17 cellular contexts compared by ENCODE assay signal in the genomic region with DNA sequence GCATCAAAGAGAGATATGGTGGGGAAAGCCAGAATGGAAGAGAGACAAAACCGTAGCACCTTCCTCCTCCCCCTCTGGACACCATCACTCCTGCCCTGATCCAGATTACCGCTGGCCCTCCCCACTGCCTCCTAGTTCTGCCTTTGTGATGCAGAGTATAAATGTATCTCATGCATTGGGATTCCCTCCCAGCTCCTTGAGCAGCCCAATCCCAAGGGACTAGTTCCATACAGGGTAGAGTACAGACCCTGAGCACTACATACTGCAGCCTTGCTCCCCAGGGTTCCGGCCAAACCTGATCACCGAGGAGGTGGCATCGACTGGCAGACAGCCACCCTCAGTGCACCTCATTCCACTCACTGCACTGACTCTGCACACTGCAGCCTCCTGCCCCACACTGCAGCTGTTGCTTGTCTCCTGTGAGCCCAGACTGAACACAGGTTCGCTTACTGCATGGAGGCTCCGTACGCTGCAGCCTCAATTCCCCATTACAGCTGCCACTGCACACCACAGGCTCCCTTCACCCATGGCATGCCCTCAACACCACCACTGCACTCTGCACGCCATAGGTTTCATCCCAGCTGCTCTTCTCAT. TPM values are rescaled to one million over a fixed set of nuclear protein-coding genes. Genes with fewer than 3 reads are reported as not detected.
DNase-seq lines count a peak whose midpoint lies in the region; ATAC-seq lines count a peak whose summit lies in the region.
"Had no signal": no experiment of that assay in that cellular context is flagged by ENCODE, and none has a peak within 500 bp of the region (broad histone marks: within the 10 kb centered on the region; RNA-seq: fewer than 3 reads in every experiment).

No MANE protein-coding gene starts in this region.

- H3K27ac ChIP-seq in stomach smooth muscle (ENCODE audit: low read length): peak overlapping the region; percentile 18
- H3K27ac ChIP-seq: cardiac muscle cell had no signal

- H3K9me3 ChIP-seq in stomach smooth muscle (ENCODE audit: control insufficient read depth in 2 of 2, low read length in 2 of 2): no peaks in the 10 kb centered on the region
- H3K9me3 ChIP-seq: SK-N-SH had no signal

- H3K4me3 ChIP-seq in stomach smooth muscle (ENCODE audit: low read length in 2 of 2): no peak overlapping the region
- H3K4me3 ChIP-seq: cardiac muscle cell had no signal

- peak overlapping the region; percentile 32 for H3K4me3 Mint-ChIP-seq in activated naive CD8-positive, alpha-beta T cell
- no peak overlapping the region for H3K4me3 Mint-ChIP-seq in activated naive CD8-positive, alpha-beta T cell treated with anti-CD3 and anti-CD28 coated beads, Interleukin-2, amount 50 U/mL, for 24 hours
- peak overlapping the region in 4 of 5 donors; percentile 20 to 88 (median 74) for H3K4me3 Mint-ChIP-seq in immature natural killer cell

- H3K9ac ChIP-seq in stomach smooth muscle (ENCODE audit: low read length in 2 of 2): no peak overlapping the region
- H3K9ac ChIP-seq: SK-N-SH had no signal

- no peak for ATAC-seq in activated naive CD8-positive, alpha-beta T cell treated with anti-CD3 and anti-CD28 coated beads, Interleukin-2, amount 50 U/mL, for 24 hours
- no peak for ATAC-seq in GM18861 (IDR thresholded peaks at IDR 0.05; ENCODE audit: unreplicated experiment)

- H3K36me3 Mint-ChIP-seq in activated naive CD8-positive, alpha-beta T cell: no peaks in the 10 kb centered on the region
- no peaks in the 10 kb centered on the region for H3K36me3 Mint-ChIP-seq in activated naive CD8-positive, alpha-beta T cell treated with anti-CD3 and anti-CD28 coated beads, Interleukin-2, amount 50 U/mL, for 24 hours (ENCODE audit: low read depth)
- H3K36me3 Mint-ChIP-seq in immature natural killer cell: no peaks in the 10 kb centered on the region

- no peaks in the 10 kb centered on the region for H3K36me3 ChIP-seq in stomach smooth muscle (ENCODE audit: control insufficient read depth in 2 of 2, insufficient read depth in 2 of 2, low read length in 2 of 2)
- H3K36me3 ChIP-seq: cardiac muscle cell had no signal

- H3K27me3 Mint-ChIP-seq in activated naive CD8-positive, alpha-beta T cell: no peaks in the 10 kb centered on the region
- H3K27me3 Mint-ChIP-seq in activated naive CD8-positive, alpha-beta T cell treated with anti-CD3 and anti-CD28 coated beads, Interleukin-2, amount 50 U/mL, for 24 hours: peaks cover 5% of the 10 kb centered on the region
- H3K27me3 Mint-ChIP-seq in immature natural killer cell (ENCODE audit: low read depth in 3 of 3): peaks cover 2 to 8% (median 6%) of the 10 kb centered on the region in 3 donors

- H3K4me1 ChIP-seq in stomach smooth muscle (ENCODE audit: control insufficient read depth, insufficient read depth, low read length): peaks cover 41% of the 10 kb centered on the region

- H3K27ac Mint-ChIP-seq in activated naive CD8-positive, alpha-beta T cell: no peak overlapping the region
- H3K27ac Mint-ChIP-seq in activated naive CD8-positive, alpha-beta T cell treated with anti-CD3 and anti-CD28 coated beads, Interleukin-2, amount 50 U/mL, for 24 hours: no peak overlapping the region
- peak overlapping the region in 2 of 6 donors; percentile 45 to 46 for H3K27ac Mint-ChIP-seq in immature natural killer cell

- H3K9me3 Mint-ChIP-seq in activated naive CD8-positive, alpha-beta T cell (ENCODE audit: low read depth): no peaks in the 10 kb centered on the region
- no peaks in the 10 kb centered on the region for H3K9me3 Mint-ChIP-seq in activated naive CD8-positive, alpha-beta T cell treated with anti-CD3 and anti-CD28 coated beads, Interleukin-2, amount 50 U/mL, for 24 hours
- H3K9me3 Mint-ChIP-seq in immature natural killer cell: no peaks in the 10 kb centered on the region

- no peaks in the 10 kb centered on the region for H3K27me3 ChIP-seq in stomach smooth muscle (ENCODE audit: control insufficient read depth in 1 of 2, insufficient read depth in 2 of 2, low read length in 2 of 2)
- H3K27me3 ChIP-seq: cardiac muscle cell had no signal

- H3K4me1 Mint-ChIP-seq in activated naive CD8-positive, alpha-beta T cell (ENCODE audit: low read depth): peaks cover 29% of the 10 kb centered on the region
- H3K4me1 Mint-ChIP-seq in activated naive CD8-positive, alpha-beta T cell treated with anti-CD3 and anti-CD28 coated beads, Interleukin-2, amount 50 U/mL, for 24 hours: peaks cover 28% of the 10 kb centered on the region
- peaks cover 30 to 33% of the 10 kb centered on the region in 2 donors for H3K4me1 Mint-ChIP-seq in immature natural killer cell

- no peak for DNase-seq in activated naive CD8-positive, alpha-beta T cell treated with anti-CD3 and anti-CD28 coated beads, Interleukin-2, amount 50 U/mL, for 24 hours
- peak; percentile 13 for DNase-seq in NCI-H69 (lab: John Stamatoyannopoulos, UW)
- no peak for DNase-seq in immature natural killer cell
- DNase-seq in NCI-H1105 (lab: John Stamatoyannopoulos, UW): no peak
- DNase-seq in OCI-M1 (lab: John Stamatoyannopoulos, UW): no peak
- DNase-seq: DMS53; foreskin fibroblast; GOT3; mammary epithelial cell; NCI-H345; occipital lobe; SK-N-SH; stimulated activated naive CD4-positive, alpha-beta T cell treated with Interleukin-2 at 50 U/mL for 16 hours had no signal

RNA-seq across cellular contexts. Expression of a gene that starts 1.8 kb away (rescaled TPM):
- polyA plus RNA-seq in immature natural killer cell: 10 to 100 TPM in 1 of 3 donors, 1 to 10 TPM in 2; 5.0 to 15.0 (median 8.0) TPM

RNA-seq across cellular contexts. Expression of a gene that starts 6.8 kb away (rescaled TPM):
- polyA plus RNA-seq in immature natural killer cell: 10 to 100 TPM; 34.8 to 75.8 (median 53.2) TPM

RNA-seq across cellular contexts. Expression of a gene that starts 39.4 kb away (rescaled TPM):
- polyA plus RNA-seq in immature natural killer cell: 1 to 10 TPM in 1 of 3 donors, under 1 TPM in 1, not detected in 1; 0.49 to 2.8 TPM

RNA-seq across cellular contexts. Expression of a gene that starts 45.7 kb away (rescaled TPM):
- polyA plus RNA-seq in immature natural killer cell: not detected
- polyA plus RNA-seq: cardiac muscle cell, SK-N-SH had no signal
